1 cellular context compared by ENCODE assay signal in the genomic region with DNA sequence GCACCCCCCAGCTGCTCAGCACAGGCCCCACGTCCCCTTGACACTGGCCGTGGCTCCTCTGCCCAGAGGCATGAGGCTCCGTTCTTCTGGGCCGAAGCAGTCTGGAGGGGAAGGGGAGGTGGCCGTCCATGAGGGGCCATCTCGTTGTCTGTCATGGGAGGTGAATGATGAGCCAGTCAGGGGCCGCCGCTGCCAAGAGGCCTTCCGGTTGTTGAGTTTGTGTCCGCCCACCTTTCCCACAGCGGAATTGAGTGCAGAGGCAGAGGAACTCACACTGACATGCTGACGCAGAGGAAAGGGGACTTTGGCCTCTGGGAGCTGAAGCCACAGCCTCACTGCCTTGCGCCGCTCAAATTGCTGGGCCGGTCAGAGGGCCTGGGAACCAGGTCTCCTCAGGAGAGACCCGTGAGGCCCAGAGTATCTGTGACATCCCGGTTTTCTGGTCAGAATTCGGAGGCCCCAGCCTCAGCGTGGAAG.
TF ChIP-seq lines count a peak whose summit lies in the region.

No MANE protein-coding gene starts in this region.

TF ChIP-seq in HepG2, 621 proteins besides CTCF, POLR2A, EP300 and RAD21 (continued from another document and continues in another):
- TF ChIP-seq, protein P1, sequence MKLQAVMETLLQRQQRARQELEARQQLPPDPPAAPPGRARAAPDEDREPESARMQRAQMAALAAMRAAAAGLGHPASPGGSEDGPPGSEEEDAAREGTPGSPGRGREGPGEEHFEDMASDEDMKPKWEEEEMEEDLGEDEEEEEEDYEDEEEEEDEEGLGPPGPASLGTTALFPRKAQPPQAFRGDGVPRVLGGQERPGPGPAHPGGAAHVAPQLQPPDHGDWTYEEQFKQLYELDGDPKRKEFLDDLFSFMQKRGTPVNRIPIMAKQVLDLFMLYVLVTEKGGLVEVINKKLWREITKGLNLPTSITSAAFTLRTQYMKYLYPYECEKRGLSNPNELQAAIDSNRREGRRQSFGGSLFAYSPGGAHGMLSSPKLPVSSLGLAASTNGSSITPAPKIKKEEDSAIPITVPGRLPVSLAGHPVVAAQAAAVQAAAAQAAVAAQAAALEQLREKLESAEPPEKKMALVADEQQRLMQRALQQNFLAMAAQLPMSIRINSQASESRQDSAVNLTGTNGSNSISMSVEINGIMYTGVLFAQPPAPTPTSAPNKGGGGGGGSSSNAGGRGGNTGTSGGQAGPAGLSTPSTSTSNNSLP (IDR thresholded peaks at IDR 0.05; ENCODE audit: low read depth, low read length): no peak
- TF ChIP-seq, protein P2, sequence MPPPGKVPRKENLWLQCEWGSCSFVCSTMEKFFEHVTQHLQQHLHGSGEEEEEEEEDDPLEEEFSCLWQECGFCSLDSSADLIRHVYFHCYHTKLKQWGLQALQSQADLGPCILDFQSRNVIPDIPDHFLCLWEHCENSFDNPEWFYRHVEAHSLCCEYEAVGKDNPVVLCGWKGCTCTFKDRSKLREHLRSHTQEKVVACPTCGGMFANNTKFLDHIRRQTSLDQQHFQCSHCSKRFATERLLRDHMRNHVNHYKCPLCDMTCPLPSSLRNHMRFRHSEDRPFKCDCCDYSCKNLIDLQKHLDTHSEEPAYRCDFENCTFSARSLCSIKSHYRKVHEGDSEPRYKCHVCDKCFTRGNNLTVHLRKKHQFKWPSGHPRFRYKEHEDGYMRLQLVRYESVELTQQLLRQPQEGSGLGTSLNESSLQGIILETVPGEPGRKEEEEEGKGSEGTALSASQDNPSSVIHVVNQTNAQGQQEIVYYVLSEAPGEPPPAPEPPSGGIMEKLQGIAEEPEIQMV (CRISPR knock-in tag; IDR thresholded peaks at IDR 0.05; ENCODE audit: low read depth): no peak; the same call in 1 of the 2 replicates
- TF ChIP-seq THYN1 (CRISPR knock-in tag; IDR thresholded peaks at IDR 0.05; ENCODE audit: borderline replicate concordance, low read depth) (no peak), ZNF326 (CRISPR knock-in tag; IDR thresholded peaks at IDR 0.05; ENCODE audit: borderline replicate concordance) (no peak), FOXJ3 (CRISPR knock-in tag; IDR thresholded peaks at IDR 0.05; ENCODE audit: borderline replicate concordance) (0 out of 2 replicates have a peak, but pooled peaks have one; percentile 25), ZNF670 (CRISPR knock-in tag; IDR thresholded peaks at IDR 0.05; ENCODE audit: borderline replicate concordance) (no peak), ZNF33B (CRISPR knock-in tag; IDR thresholded peaks at IDR 0.05) (0 out of 2 replicates have a peak, but pooled peaks have one; percentile 2), ZMAT3 (CRISPR knock-in tag; conservative IDR thresholded peaks at IDR 0.05) (0 out of 2 replicates have a peak, but pooled peaks have one; percentile 71), ZNF558 (CRISPR knock-in tag; IDR thresholded peaks at IDR 0.05; ENCODE audit: borderline replicate concordance) (no peak), SALL1 (CRISPR knock-in tag; IDR thresholded peaks at IDR 0.05) (peak; percentile 78), ZNF598 (CRISPR knock-in tag; IDR thresholded peaks at IDR 0.05; ENCODE audit: borderline replicate concordance) (0 out of 2 replicates have a peak, but pooled peaks have one; percentile 48), PCBP2 (optimal IDR thresholded peaks at IDR 0.05; ENCODE audit: low read depth, low read length, poor library complexity, severe bottlenecking) (no peak), RFXAP (CRISPR knock-in tag; IDR thresholded peaks at IDR 0.05; ENCODE audit: borderline replicate concordance) (0 out of 2 replicates have a peak, but pooled peaks have one; percentile 79), KLF11 (CRISPR knock-in tag; IDR thresholded peaks at IDR 0.05) (no peak; the same call in 1 of the 2 replicates), RBM22 (optimal IDR thresholded peaks at IDR 0.05; ENCODE audit: low read length) (no peak), CHCHD3 (CRISPR knock-in tag; IDR thresholded peaks at IDR 0.05) (no peak), ZSCAN31 (CRISPR knock-in tag; IDR thresholded peaks at IDR 0.05; ENCODE audit: low read depth) (no peak), ZNF510 (CRISPR knock-in tag; IDR thresholded peaks at IDR 0.05; ENCODE audit: low read depth) (no peak), DNMT1 (CRISPR knock-in tag; IDR thresholded peaks at IDR 0.05) (no peak), JUNB (CRISPR knock-in tag; IDR thresholded peaks at IDR 0.05; ENCODE audit: borderline replicate concordance) (no peak), CHD2 (IDR thresholded peaks at IDR 0.05; ENCODE audit: low read depth, low read length) (no peak), TAF15 (IDR thresholded peaks at IDR 0.05; ENCODE audit: low read depth, low read length, poor library complexity, severe bottlenecking) (no peak), BRCA1 (CRISPR knock-in tag; IDR thresholded peaks at IDR 0.05) (peak; percentile 65; the same call in 1 of the 2 replicates), ZNF616 (CRISPR knock-in tag; IDR thresholded peaks at IDR 0.05; ENCODE audit: low read depth) (no peak), HES4 (CRISPR knock-in tag; IDR thresholded peaks at IDR 0.05; ENCODE audit: borderline replicate concordance) (no peak), GLI4 (CRISPR knock-in tag; IDR thresholded peaks at IDR 0.05; ENCODE audit: borderline replicate concordance) (no peak), GTF3A (CRISPR knock-in tag; conservative IDR thresholded peaks at IDR 0.05) (no peak), NFKB2 (CRISPR knock-in tag; IDR thresholded peaks at IDR 0.05; ENCODE audit: borderline replicate concordance) (peak; percentile 77; the same call in 1 of the 2 replicates), RCOR2 (CRISPR knock-in tag; IDR thresholded peaks at IDR 0.05) (no peak), ZNF790 (CRISPR knock-in tag; IDR thresholded peaks at IDR 0.05; ENCODE audit: borderline replicate concordance) (no peak), BCL6 (CRISPR knock-in tag; IDR thresholded peaks at IDR 0.05) (peak; percentile 52; the same call in 1 of the 2 replicates), HDAC6 (IDR thresholded peaks at IDR 0.05; ENCODE audit: low read depth, low read length) (no peak), RFX1 (IDR thresholded peaks at IDR 0.05) (no peak), ZNF7 (CRISPR knock-in tag; IDR thresholded peaks at IDR 0.05) (no peak), TOPORS (CRISPR knock-in tag; IDR thresholded peaks at IDR 0.05) (no peak), ZNF121 (CRISPR knock-in tag; IDR thresholded peaks at IDR 0.05) (peak; percentile 99), KLF13 (CRISPR knock-in tag; IDR thresholded peaks at IDR 0.05) (no peak), TGIF2 (CRISPR knock-in tag; IDR thresholded peaks at IDR 0.05) (no peak), NR2F6 (IDR thresholded peaks at IDR 0.05) (no peak), NR2F6 (CRISPR knock-in tag; IDR thresholded peaks at IDR 0.05) (peak; percentile 44; the same call in 1 of the 2 replicates), SMAD1 (CRISPR knock-in tag; IDR thresholded peaks at IDR 0.05; ENCODE audit: borderline replicate concordance, low read depth) (0 out of 2 replicates have a peak, but pooled peaks have one; percentile 28), SATB2 (CRISPR knock-in tag; IDR thresholded peaks at IDR 0.05) (no peak), HOXA5 (CRISPR knock-in tag; IDR thresholded peaks at IDR 0.05) (peak; percentile 62; the same call in 1 of the 2 replicates), TSC22D2 (CRISPR knock-in tag; IDR thresholded peaks at IDR 0.05; ENCODE audit: borderline replicate concordance) (peak; percentile 27; the same call in 1 of the 2 replicates), ZMYM3 (CRISPR knock-in tag; IDR thresholded peaks at IDR 0.05) (peak; percentile 74; the same call in 1 of the 2 replicates), ZZZ3 (CRISPR knock-in tag; IDR thresholded peaks at IDR 0.05; ENCODE audit: borderline replicate concordance) (peak; percentile 37; the same call in 1 of the 2 replicates)
- TF ChIP-seq, protein P3, sequence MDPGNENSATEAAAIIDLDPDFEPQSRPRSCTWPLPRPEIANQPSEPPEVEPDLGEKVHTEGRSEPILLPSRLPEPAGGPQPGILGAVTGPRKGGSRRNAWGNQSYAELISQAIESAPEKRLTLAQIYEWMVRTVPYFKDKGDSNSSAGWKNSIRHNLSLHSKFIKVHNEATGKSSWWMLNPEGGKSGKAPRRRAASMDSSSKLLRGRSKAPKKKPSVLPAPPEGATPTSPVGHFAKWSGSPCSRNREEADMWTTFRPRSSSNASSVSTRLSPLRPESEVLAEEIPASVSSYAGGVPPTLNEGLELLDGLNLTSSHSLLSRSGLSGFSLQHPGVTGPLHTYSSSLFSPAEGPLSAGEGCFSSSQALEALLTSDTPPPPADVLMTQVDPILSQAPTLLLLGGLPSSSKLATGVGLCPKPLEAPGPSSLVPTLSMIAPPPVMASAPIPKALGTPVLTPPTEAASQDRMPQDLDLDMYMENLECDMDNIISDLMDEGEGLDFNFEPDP (CRISPR knock-in tag; conservative IDR thresholded peaks at IDR 0.05): no peak
- TF ChIP-seq, protein P4, sequence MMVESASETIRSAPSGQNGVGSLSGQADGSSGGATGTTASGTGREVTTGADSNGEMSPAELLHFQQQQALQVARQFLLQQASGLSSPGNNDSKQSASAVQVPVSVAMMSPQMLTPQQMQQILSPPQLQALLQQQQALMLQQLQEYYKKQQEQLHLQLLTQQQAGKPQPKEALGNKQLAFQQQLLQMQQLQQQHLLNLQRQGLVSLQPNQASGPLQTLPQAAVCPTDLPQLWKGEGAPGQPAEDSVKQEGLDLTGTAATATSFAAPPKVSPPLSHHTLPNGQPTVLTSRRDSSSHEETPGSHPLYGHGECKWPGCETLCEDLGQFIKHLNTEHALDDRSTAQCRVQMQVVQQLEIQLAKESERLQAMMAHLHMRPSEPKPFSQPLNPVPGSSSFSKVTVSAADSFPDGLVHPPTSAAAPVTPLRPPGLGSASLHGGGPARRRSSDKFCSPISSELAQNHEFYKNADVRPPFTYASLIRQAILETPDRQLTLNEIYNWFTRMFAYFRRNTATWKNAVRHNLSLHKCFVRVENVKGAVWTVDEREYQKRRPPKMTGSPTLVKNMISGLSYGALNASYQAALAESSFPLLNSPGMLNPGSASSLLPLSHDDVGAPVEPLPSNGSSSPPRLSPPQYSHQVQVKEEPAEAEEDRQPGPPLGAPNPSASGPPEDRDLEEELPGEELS (CRISPR knock-in tag; IDR thresholded peaks at IDR 0.05): peak; percentile 53; the same call in 1 of the 2 replicates
- TF ChIP-seq, protein P5, sequence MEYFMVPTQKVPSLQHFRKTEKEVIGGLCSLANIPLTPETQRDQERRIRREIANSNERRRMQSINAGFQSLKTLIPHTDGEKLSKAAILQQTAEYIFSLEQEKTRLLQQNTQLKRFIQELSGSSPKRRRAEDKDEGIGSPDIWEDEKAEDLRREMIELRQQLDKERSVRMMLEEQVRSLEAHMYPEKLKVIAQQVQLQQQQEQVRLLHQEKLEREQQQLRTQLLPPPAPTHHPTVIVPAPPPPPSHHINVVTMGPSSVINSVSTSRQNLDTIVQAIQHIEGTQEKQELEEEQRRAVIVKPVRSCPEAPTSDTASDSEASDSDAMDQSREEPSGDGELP (IDR thresholded peaks at IDR 0.05; ENCODE audit: borderline replicate concordance, low read depth): no peak
- TF ChIP-seq, protein P6, sequence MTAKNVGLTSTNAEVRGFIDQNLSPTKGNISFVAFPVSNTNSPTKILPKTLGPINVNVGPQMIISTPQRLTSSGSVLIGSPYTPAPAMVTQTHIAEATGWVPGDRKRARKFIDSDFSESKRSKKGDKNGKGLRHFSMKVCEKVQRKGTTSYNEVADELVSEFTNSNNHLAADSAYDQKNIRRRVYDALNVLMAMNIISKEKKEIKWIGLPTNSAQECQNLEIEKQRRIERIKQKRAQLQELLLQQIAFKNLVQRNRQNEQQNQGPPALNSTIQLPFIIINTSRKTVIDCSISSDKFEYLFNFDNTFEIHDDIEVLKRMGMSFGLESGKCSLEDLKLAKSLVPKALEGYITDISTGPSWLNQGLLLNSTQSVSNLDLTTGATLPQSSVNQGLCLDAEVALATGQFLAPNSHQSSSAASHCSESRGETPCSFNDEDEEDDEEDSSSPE (CRISPR knock-in tag; IDR thresholded peaks at IDR 0.05): peak; percentile 52; the same call in 1 of the 2 replicates
- TF ChIP-seq, protein P7, sequence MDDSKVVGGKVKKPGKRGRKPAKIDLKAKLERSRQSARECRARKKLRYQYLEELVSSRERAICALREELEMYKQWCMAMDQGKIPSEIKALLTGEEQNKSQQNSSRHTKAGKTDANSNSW (CRISPR knock-in tag; IDR thresholded peaks at IDR 0.05; ENCODE audit: borderline replicate concordance): 0 out of 2 replicates have a peak, but pooled peaks have one; percentile 50
- TF ChIP-seq, protein P8, sequence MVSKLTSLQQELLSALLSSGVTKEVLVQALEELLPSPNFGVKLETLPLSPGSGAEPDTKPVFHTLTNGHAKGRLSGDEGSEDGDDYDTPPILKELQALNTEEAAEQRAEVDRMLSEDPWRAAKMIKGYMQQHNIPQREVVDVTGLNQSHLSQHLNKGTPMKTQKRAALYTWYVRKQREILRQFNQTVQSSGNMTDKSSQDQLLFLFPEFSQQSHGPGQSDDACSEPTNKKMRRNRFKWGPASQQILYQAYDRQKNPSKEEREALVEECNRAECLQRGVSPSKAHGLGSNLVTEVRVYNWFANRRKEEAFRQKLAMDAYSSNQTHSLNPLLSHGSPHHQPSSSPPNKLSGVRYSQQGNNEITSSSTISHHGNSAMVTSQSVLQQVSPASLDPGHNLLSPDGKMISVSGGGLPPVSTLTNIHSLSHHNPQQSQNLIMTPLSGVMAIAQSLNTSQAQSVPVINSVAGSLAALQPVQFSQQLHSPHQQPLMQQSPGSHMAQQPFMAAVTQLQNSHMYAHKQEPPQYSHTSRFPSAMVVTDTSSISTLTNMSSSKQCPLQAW (CRISPR knock-in tag; IDR thresholded peaks at IDR 0.05): peak; percentile 23
- TF ChIP-seq, protein P9, sequence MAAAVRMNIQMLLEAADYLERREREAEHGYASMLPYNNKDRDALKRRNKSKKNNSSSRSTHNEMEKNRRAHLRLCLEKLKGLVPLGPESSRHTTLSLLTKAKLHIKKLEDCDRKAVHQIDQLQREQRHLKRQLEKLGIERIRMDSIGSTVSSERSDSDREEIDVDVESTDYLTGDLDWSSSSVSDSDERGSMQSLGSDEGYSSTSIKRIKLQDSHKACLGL (CRISPR knock-in tag; IDR thresholded peaks at IDR 0.05): 0 out of 2 replicates have a peak, but pooled peaks have one; percentile 16
- TF ChIP-seq, protein P10, sequence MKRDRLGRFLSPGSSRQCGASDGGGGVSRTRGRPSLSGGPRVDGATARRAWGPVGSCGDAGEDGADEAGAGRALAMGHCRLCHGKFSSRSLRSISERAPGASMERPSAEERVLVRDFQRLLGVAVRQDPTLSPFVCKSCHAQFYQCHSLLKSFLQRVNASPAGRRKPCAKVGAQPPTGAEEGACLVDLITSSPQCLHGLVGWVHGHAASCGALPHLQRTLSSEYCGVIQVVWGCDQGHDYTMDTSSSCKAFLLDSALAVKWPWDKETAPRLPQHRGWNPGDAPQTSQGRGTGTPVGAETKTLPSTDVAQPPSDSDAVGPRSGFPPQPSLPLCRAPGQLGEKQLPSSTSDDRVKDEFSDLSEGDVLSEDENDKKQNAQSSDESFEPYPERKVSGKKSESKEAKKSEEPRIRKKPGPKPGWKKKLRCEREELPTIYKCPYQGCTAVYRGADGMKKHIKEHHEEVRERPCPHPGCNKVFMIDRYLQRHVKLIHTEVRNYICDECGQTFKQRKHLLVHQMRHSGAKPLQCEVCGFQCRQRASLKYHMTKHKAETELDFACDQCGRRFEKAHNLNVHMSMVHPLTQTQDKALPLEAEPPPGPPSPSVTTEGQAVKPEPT (CRISPR knock-in tag; IDR thresholded peaks at IDR 0.05; ENCODE audit: low read depth): no peak
